In genomic region chr1:107785506-107786213, GRCh38 we compare ENCODE assay signal across 12 cellular contexts.
DNase-seq lines count a peak whose midpoint lies in the region; ATAC-seq lines count a peak whose summit lies in the region.
"Had no signal": no experiment of that assay in that cellular context is flagged by ENCODE, and none has a peak within 500 bp of the region (broad histone marks: within the 10 kb centered on the region; RNA-seq: fewer than 3 reads in every experiment).

No MANE protein-coding gene starts in this region.

- DNase-seq in activated CD8-positive, alpha-beta memory T cell treated with anti-CD3 and anti-CD28 coated beads, Interleukin-2, amount 10 ng/mL, durations not matched to agents 7 days and 5 days = no peak
- DNase-seq in activated CD8-positive, alpha-beta memory T cell treated with anti-CD3 and anti-CD28 coated beads, Interleukin-2, amount 50 U/mL, for 4 hours = no peak
- DNase-seq in NOMO-1 treated with dmso at 0.1 percent for 144 hours (lab: John Stamatoyannopoulos, UW; ENCODE audit: unreplicated experiment) = peak; percentile 28
- DNase-seq in activated naive CD8-positive, alpha-beta T cell treated with anti-CD3 and anti-CD28 coated beads, Interleukin-2, amount 50 U/mL, for 24 hours = no peak
- DNase-seq in activated CD4-positive, CD25-positive, alpha-beta regulatory T cell treated with anti-CD3 and anti-CD28 coated beads, Interleukin-2, amount 50 U/mL, for 72 hours = no peak
- no peak for DNase-seq in central memory CD4-positive, alpha-beta T cell
- DNase-seq: foreskin melanocyte, kidney, Right ventricle myocardium superior had no signal

- H3K4me1 Mint-ChIP-seq in activated CD8-positive, alpha-beta memory T cell treated with anti-CD3 and anti-CD28 coated beads, Interleukin-2, amount 10 ng/mL, durations not matched to agents 7 days and 5 days = peaks cover 45% of the 10 kb centered on the region
- peaks cover 70% of the 10 kb centered on the region for H3K4me1 Mint-ChIP-seq in activated naive CD8-positive, alpha-beta T cell treated with anti-CD3 and anti-CD28 coated beads, Interleukin-2, amount 50 U/mL, for 24 hours
- peaks cover 64% of the 10 kb centered on the region for H3K4me1 Mint-ChIP-seq in stimulated activated memory B cell treated with anti-CD40 and anti-IgM and Interleukin-4, amounts not matched to agents 10 μg/mL and 1 μg/mL and 100 μg/mL, for 72 hours

- H3K27me3 Mint-ChIP-seq in activated CD8-positive, alpha-beta memory T cell treated with anti-CD3 and anti-CD28 coated beads, Interleukin-2, amount 10 ng/mL, durations not matched to agents 7 days and 5 days = no peaks in the 10 kb centered on the region
- H3K27me3 Mint-ChIP-seq in activated naive CD8-positive, alpha-beta T cell treated with anti-CD3 and anti-CD28 coated beads, Interleukin-2, amount 50 U/mL, for 24 hours = no peaks in the 10 kb centered on the region
- no peaks in the 10 kb centered on the region for H3K27me3 Mint-ChIP-seq in stimulated activated memory B cell treated with anti-CD40 and anti-IgM and Interleukin-4, amounts not matched to agents 10 μg/mL and 1 μg/mL and 100 μg/mL, for 72 hours

- H3K9me3 Mint-ChIP-seq in activated CD8-positive, alpha-beta memory T cell treated with anti-CD3 and anti-CD28 coated beads, Interleukin-2, amount 10 ng/mL, durations not matched to agents 7 days and 5 days (ENCODE audit: low read depth) = no peaks in the 10 kb centered on the region
- H3K9me3 Mint-ChIP-seq in activated naive CD8-positive, alpha-beta T cell treated with anti-CD3 and anti-CD28 coated beads, Interleukin-2, amount 50 U/mL, for 24 hours = no peaks in the 10 kb centered on the region
- no peaks in the 10 kb centered on the region for H3K9me3 Mint-ChIP-seq in stimulated activated memory B cell treated with anti-CD40 and anti-IgM and Interleukin-4, amounts not matched to agents 10 μg/mL and 1 μg/mL and 100 μg/mL, for 72 hours
- H3K9me3 Mint-ChIP-seq: nephron had no signal

- H3K36me3 Mint-ChIP-seq in activated CD8-positive, alpha-beta memory T cell treated with anti-CD3 and anti-CD28 coated beads, Interleukin-2, amount 10 ng/mL, durations not matched to agents 7 days and 5 days = no peaks in the 10 kb centered on the region
- peaks cover 2% of the 10 kb centered on the region for H3K36me3 Mint-ChIP-seq in activated naive CD8-positive, alpha-beta T cell treated with anti-CD3 and anti-CD28 coated beads, Interleukin-2, amount 50 U/mL, for 24 hours (ENCODE audit: low read depth)
- H3K36me3 Mint-ChIP-seq in stimulated activated memory B cell treated with anti-CD40 and anti-IgM and Interleukin-4, amounts not matched to agents 10 μg/mL and 1 μg/mL and 100 μg/mL, for 72 hours = no peaks in the 10 kb centered on the region

- H3K27ac Mint-ChIP-seq in activated CD8-positive, alpha-beta memory T cell treated with anti-CD3 and anti-CD28 coated beads, Interleukin-2, amount 10 ng/mL, durations not matched to agents 7 days and 5 days = peak overlapping the region; percentile 79
- H3K27ac Mint-ChIP-seq in activated naive CD8-positive, alpha-beta T cell treated with anti-CD3 and anti-CD28 coated beads, Interleukin-2, amount 50 U/mL, for 24 hours = peak overlapping the region; percentile 62
- peak overlapping the region; percentile 62 for H3K27ac Mint-ChIP-seq in stimulated activated memory B cell treated with anti-CD40 and anti-IgM and Interleukin-4, amounts not matched to agents 10 μg/mL and 1 μg/mL and 100 μg/mL, for 72 hours
- H3K27ac Mint-ChIP-seq: nephron had no signal

- peak overlapping the region; percentile 49 for H3K4me3 Mint-ChIP-seq in activated CD8-positive, alpha-beta memory T cell treated with anti-CD3 and anti-CD28 coated beads, Interleukin-2, amount 10 ng/mL, durations not matched to agents 7 days and 5 days
- H3K4me3 Mint-ChIP-seq in activated naive CD8-positive, alpha-beta T cell treated with anti-CD3 and anti-CD28 coated beads, Interleukin-2, amount 50 U/mL, for 24 hours = peak overlapping the region; percentile 58
- H3K4me3 Mint-ChIP-seq in stimulated activated memory B cell treated with anti-CD40 and anti-IgM and Interleukin-4, amounts not matched to agents 10 μg/mL and 1 μg/mL and 100 μg/mL, for 72 hours = peak overlapping the region; percentile 6
- H3K4me3 Mint-ChIP-seq: nephron had no signal

- peak; percentile 28 for ATAC-seq in activated CD8-positive, alpha-beta memory T cell treated with anti-CD3 and anti-CD28 coated beads, Interleukin-2, amount 10 ng/mL, durations not matched to agents 7 days and 5 days
- no peak for ATAC-seq in activated naive CD8-positive, alpha-beta T cell treated with anti-CD3 and anti-CD28 coated beads, Interleukin-2, amount 50 U/mL, for 24 hours
- peak; percentile 63 for ATAC-seq in stimulated activated memory B cell treated with anti-CD40 and anti-IgM and Interleukin-4, amounts not matched to agents 10 μg/mL and 1 μg/mL and 100 μg/mL, for 72 hours
- no peak for ATAC-seq in GM21717 (IDR thresholded peaks at IDR 0.05; ENCODE audit: unreplicated experiment)

- CTCF ChIA-PET in activated CD8-positive, alpha-beta memory T cell treated with anti-CD3 and anti-CD28 coated beads, Interleukin-2, amount 10 ng/mL, durations not matched to agents 7 days and 5 days (lab: Charles Lee) = interaction anchor here (0.9 to 12.0 kb wide), 7 partner anchors 44 to 775 kb away, joined by 3 to 218 read pairs (median 5); partner anchors contain the start of genes EEIG2 and VAV3

Comparison
In these comparisons a context has a peak if more than half of its experiments do, and no peak if none do; other contexts are left out.
1. ATAC-seq: peak in activated CD8-positive, alpha-beta memory T cell treated with anti-CD3 and anti-CD28 coated beads, Interleukin-2, amount 10 ng/mL, durations not matched to agents 7 days and 5 days (single experiment) and stimulated activated memory B cell treated with anti-CD40 and anti-IgM and Interleukin-4, amounts not matched to agents 10 μg/mL and 1 μg/mL and 100 μg/mL, for 72 hours (single experiment); none in activated naive CD8-positive, alpha-beta T cell treated with anti-CD3 and anti-CD28 coated beads, Interleukin-2, amount 50 U/mL, for 24 hours (single experiment) and GM21717 (single experiment).
2. H3K4me3 Mint-ChIP-seq: peak in every context shown above with its lines; median percentile 58 in activated naive CD8-positive, alpha-beta T cell treated with anti-CD3 and anti-CD28 coated beads, Interleukin-2, amount 50 U/mL, for 24 hours; 49 in activated CD8-positive, alpha-beta memory T cell treated with anti-CD3 and anti-CD28 coated beads, Interleukin-2, amount 10 ng/mL, durations not matched to agents 7 days and 5 days; 6 in stimulated activated memory B cell treated with anti-CD40 and anti-IgM and Interleukin-4, amounts not matched to agents 10 μg/mL and 1 μg/mL and 100 μg/mL, for 72 hours.
3. Peak in every context shown above with its lines, with median percentiles within 50 percentile points of each other: H3K27ac Mint-ChIP-seq.